In the genomic region with DNA sequence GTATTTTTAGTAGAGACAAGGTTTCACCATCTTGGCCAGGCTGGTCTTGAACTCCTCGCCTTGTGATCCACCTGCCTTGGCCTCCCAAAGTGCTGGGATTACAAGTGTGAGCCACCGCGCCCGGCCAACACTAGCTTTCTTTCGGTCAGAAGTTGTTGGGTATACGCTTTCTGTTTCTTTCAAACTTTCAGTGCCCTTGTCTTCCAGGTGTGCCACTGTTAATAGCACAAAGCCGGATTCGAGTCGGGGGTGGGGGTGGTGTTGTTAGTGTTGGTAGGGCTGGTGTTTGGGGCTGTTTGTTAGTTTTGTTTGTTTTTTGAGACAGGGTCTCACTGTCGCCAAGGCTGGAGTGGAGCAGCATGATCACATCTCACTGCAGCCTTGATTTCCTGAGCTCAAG, we compare ENCODE assay signal across 8 cellular contexts.
"Had no signal": no experiment of that assay in that cellular context is flagged by ENCODE, and none has a peak within 500 bp of the region (broad histone marks: within the 10 kb centered on the region; RNA-seq: fewer than 3 reads in every experiment).

No MANE protein-coding gene starts in this region.

- ATAC-seq: HCT116, K562 had no signal

- H3K4me3 ChIP-seq: HAP-1, K562 had no signal

- DNase-seq: GOT3, H7, HFFc6, IMR-90, KG1 had no signal

- H3K36me3 ChIP-seq: HAP-1 had no signal

- H3K9me3 ChIP-seq: HAP-1 had no signal

- H3K4me1 ChIP-seq: HAP-1 had no signal
